20 cellular contexts compared by ENCODE assay signal in genomic region chr5:154053468-154053867, GRCh38. TPM values are rescaled to one million over a fixed set of nuclear protein-coding genes. Genes with fewer than 3 reads are reported as not detected.
A peak's percentile ranks its signal among the peaks of the same experiment; 100 is the strongest.
DNase-seq lines count a peak whose midpoint lies in the region; ATAC-seq and TF ChIP-seq lines count a peak whose summit lies in the region.
"Had no signal": no experiment of that assay in that cellular context is flagged by ENCODE, and none has a peak within 500 bp of the region (broad histone marks: within the 10 kb centered on the region; RNA-seq: fewer than 3 reads in every experiment).

No MANE protein-coding gene starts in this region.

- H3K27me3 Mint-ChIP-seq in activated CD4-positive, alpha-beta T cell treated with anti-CD3 and anti-CD28 coated beads for 36 hours = no peaks in the 10 kb centered on the region
- no peaks in the 10 kb centered on the region for H3K27me3 Mint-ChIP-seq in activated T-helper 17 cell treated with anti-CD3 and anti-CD28 coated beads, Interleukin-2, amount 50 U/mL, for 72 hours
- H3K27me3 Mint-ChIP-seq: B cell; CD4-positive, CD25-positive, alpha-beta regulatory T cell; CD8-positive, alpha-beta memory T cell had no signal

- no peaks in the 10 kb centered on the region for H3K9me3 Mint-ChIP-seq in activated CD4-positive, alpha-beta T cell treated with anti-CD3 and anti-CD28 coated beads for 36 hours (ENCODE audit: low read depth)
- H3K9me3 Mint-ChIP-seq in activated T-helper 17 cell treated with anti-CD3 and anti-CD28 coated beads, Interleukin-2, amount 50 U/mL, for 72 hours = no peaks in the 10 kb centered on the region
- H3K9me3 Mint-ChIP-seq: CD4-positive, CD25-positive, alpha-beta regulatory T cell; CD8-positive, alpha-beta memory T cell; GM23338 had no signal

- H3K4me1 ChIP-seq in A673 (ENCODE audit: insufficient read depth, low read length, poor library complexity, severe bottlenecking) = peaks cover 22% of the 10 kb centered on the region

- peaks cover 50% of the 10 kb centered on the region for H3K36me3 Mint-ChIP-seq in activated CD4-positive, alpha-beta T cell treated with anti-CD3 and anti-CD28 coated beads for 36 hours (ENCODE audit: low read depth)
- H3K36me3 Mint-ChIP-seq in activated T-helper 17 cell treated with anti-CD3 and anti-CD28 coated beads, Interleukin-2, amount 50 U/mL, for 72 hours (ENCODE audit: low read depth) = peaks cover 82% of the 10 kb centered on the region

- H3K27me3 ChIP-seq in A673 (replicated peaks; ENCODE audit: insufficient read depth, low read depth, low read length, poor library complexity) = no peaks in the 10 kb centered on the region
- H3K27me3 ChIP-seq: BLaER1 treated with 17β-estradiol and CSF1 and Interleukin-3, amounts not matched to agents 10 nM and 100 nM had no signal

- no peak overlapping the region for H3K4me3 ChIP-seq in A673 (ENCODE audit: low read depth, low read length, poor library complexity, severe bottlenecking)
- H3K4me3 ChIP-seq: BLaER1 treated with 17β-estradiol and CSF1 and Interleukin-3, amounts not matched to agents 10 nM and 100 nM; GM23338 had no signal

- H3K36me3 ChIP-seq in A673 (ENCODE audit: insufficient read depth, low read length, poor library complexity, severe bottlenecking) = peaks cover 3% of the 10 kb centered on the region

- H3K4me3 Mint-ChIP-seq in activated CD4-positive, alpha-beta T cell treated with anti-CD3 and anti-CD28 coated beads for 36 hours = no peak overlapping the region
- H3K4me3 Mint-ChIP-seq in activated T-helper 17 cell treated with anti-CD3 and anti-CD28 coated beads, Interleukin-2, amount 50 U/mL, for 72 hours = no peak overlapping the region
- H3K4me3 Mint-ChIP-seq: B cell; CD8-positive, alpha-beta memory T cell; GM23338 had no signal

- H3K27ac ChIP-seq in A673 (ENCODE audit: low read depth, low read length, poor library complexity, severe bottlenecking) = no peak overlapping the region
- H3K27ac ChIP-seq: BLaER1 treated with 17β-estradiol and CSF1 and Interleukin-3, amounts not matched to agents 10 nM and 100 nM had no signal

- no peak for TF ChIP-seq CTCF in A673 (conservative IDR thresholded peaks at IDR 0.05; ENCODE audit: low read depth, low read length)

- peak; percentile 39 for ATAC-seq in activated CD4-positive, alpha-beta T cell treated with anti-CD3 and anti-CD28 coated beads for 36 hours
- ATAC-seq in HG03095 (IDR thresholded peaks at IDR 0.05; ENCODE audit: unreplicated experiment) = peak; percentile 43
- ATAC-seq in activated T-helper 17 cell treated with anti-CD3 and anti-CD28 coated beads, Interleukin-2, amount 50 U/mL, for 72 hours (replicated peaks) = peak; percentile 52
- ATAC-seq: GM23338 had no signal

- no peak overlapping the region for H3K27ac Mint-ChIP-seq in activated CD4-positive, alpha-beta T cell treated with anti-CD3 and anti-CD28 coated beads for 36 hours
- H3K27ac Mint-ChIP-seq in activated T-helper 17 cell treated with anti-CD3 and anti-CD28 coated beads, Interleukin-2, amount 50 U/mL, for 72 hours = peak overlapping the region; percentile 68
- H3K27ac Mint-ChIP-seq: B cell, GM23338 had no signal

- CTCF ChIA-PET in activated CD4-positive, alpha-beta T cell treated with anti-CD3 and anti-CD28 coated beads for 36 hours (lab: Charles Lee) = interaction anchor here (0.7 to 1.1 kb wide), 3 partner anchors 14 to 360 kb away, joined by 3 to 4 read pairs (median 3); no protein-coding TSS in a partner anchor
- CTCF ChIA-PET in A673 (lab: Charles Lee) = no interaction called here

- intact Hi-C loops in activated CD4-positive, alpha-beta T cell treated with anti-CD3 and anti-CD28 coated beads for 36 hours (cut with DNase I, micrococcal nuclease) = no loop called here
- intact Hi-C loops in A673 (cut with micrococcal nuclease; ENCODE audit: unreplicated experiment) = no loop called here

- H3K9me3 ChIP-seq in A673 (ENCODE audit: low read depth, low read length, poor library complexity, severe bottlenecking) = no peaks in the 10 kb centered on the region
- H3K9me3 ChIP-seq: BLaER1 treated with 17β-estradiol and CSF1 and Interleukin-3, amounts not matched to agents 10 nM and 100 nM had no signal

- no peak for DNase-seq in activated CD4-positive, alpha-beta T cell treated with anti-CD3 and anti-CD28 coated beads for 36 hours
- no peak for DNase-seq in activated CD4-positive, alpha-beta T cell treated with anti-CD3 and anti-CD28 coated beads, Interleukin-2, amount 50 U/mL, for 4 hours
- DNase-seq in A673 (ENCODE audit: low spot score) = no peak
- no peak for DNase-seq in EL
- no peak for DNase-seq in CD1c-positive myeloid dendritic cell (ENCODE audit: extremely low spot score)
- no peak for DNase-seq in T-helper 9 cell
- DNase-seq: 8988T; CD8-positive, alpha-beta memory T cell; COR-L47; DMS 273 treated with DMSO at 0.1 percent for 48 hours; DMS53; DND-41; HCEC 1CT; IMR-90 had no signal

- TSS peak; percentile 6 for BruUV-seq in A673 (replicated peaks; lab: Mats Ljungman, UMichigan)

- peaks cover 4% of the 10 kb centered on the region for H3K4me1 Mint-ChIP-seq in activated CD4-positive, alpha-beta T cell treated with anti-CD3 and anti-CD28 coated beads for 36 hours
- H3K4me1 Mint-ChIP-seq in activated T-helper 17 cell treated with anti-CD3 and anti-CD28 coated beads, Interleukin-2, amount 50 U/mL, for 72 hours = peaks cover 13% of the 10 kb centered on the region

- POLR2A ChIA-PET in activated CD4-positive, alpha-beta T cell treated with anti-CD3 and anti-CD28 coated beads for 36 hours (lab: Charles Lee) = no interaction called here
- POLR2A ChIA-PET in A673 (lab: Charles Lee; ENCODE audit: low non-redundant PET) = no interaction called here

RNA-seq across cellular contexts. Expression of gene MFAP3, which starts 14.7 kb away (rescaled TPM):
- total RNA-seq in activated CD4-positive, alpha-beta T cell treated with anti-CD3 and anti-CD28 coated beads for 36 hours = 10 to 100 TPM; 13.2 to 13.5 TPM
- 21.4 and 25.8 TPM in 2 replicates for total RNA-seq in A673 (2021)
- total RNA-seq in activated T-helper 17 cell treated with anti-CD3 and anti-CD28 coated beads, Interleukin-2, amount 50 U/mL, for 72 hours = 10 to 100 TPM; 16.1 to 16.6 TPM

RNA-seq across cellular contexts. Expression of gene FAM114A2, which starts 14.8 kb away (rescaled TPM):
- 10 to 100 TPM; 27.9 to 28.5 TPM for total RNA-seq in activated CD4-positive, alpha-beta T cell treated with anti-CD3 and anti-CD28 coated beads for 36 hours
- total RNA-seq in A673 (2021) = 19.3 and 23.5 TPM in 2 replicates
- total RNA-seq in activated T-helper 17 cell treated with anti-CD3 and anti-CD28 coated beads, Interleukin-2, amount 50 U/mL, for 72 hours = 10 to 100 TPM; 23.2 to 25.0 TPM
